In the genomic region with DNA sequence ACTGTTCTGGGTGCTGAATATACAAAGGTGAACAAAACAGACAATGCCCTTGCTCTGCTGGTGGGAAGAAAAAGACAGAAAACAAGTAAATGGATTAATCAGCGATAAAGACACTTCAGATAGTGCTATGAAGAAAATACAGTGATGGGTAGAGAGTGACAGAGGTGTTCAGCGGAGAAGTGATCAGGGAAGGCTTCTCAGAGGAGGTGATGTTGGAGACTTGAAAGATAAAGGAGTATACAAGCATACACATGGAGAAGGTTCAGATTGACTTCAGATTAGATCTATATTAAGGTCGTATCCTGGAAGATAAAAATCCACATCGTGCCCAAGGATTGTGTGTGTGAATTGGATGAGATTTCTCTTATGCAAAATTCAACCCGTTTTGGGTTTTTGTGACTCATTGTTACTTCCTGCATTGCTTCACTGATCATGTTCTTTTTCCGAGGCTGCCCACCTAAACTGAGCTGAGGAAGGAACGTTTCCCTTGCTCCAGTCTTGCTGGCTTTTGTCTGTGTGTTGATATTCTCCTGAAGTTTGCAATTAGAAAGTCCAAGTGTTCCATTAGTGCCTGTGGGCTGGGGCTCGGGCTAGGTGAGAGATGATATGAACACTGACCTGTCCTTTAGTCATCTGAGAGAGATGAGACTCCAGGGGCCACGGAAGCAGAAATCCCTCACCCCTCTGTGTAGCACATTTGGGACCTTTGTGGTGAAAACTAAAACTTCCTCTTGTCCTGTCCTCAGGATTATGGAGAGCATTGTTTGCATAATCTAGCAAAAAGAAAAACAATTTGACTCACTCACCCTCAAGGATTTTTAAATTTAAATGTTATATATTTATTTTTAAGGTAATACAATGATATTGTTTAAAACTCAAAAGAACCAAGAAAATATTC, we compare ENCODE assay signal across 1 cellular context.
TF ChIP-seq lines count a peak whose summit lies in the region.

No MANE protein-coding gene starts in this region.

TF ChIP-seq in IMR-90, 13 proteins besides CTCF, POLR2A, EP300 and RAD21:
- TF ChIP-seq FOS (IDR thresholded peaks at IDR 0.05; ENCODE audit: low read depth, low read length) (0 out of 2 replicates have a peak, but pooled peaks have one; percentile 6), SMC3 (IDR thresholded peaks at IDR 0.05; ENCODE audit: low read depth, low read length) (no peak), CEBPB (IDR thresholded peaks at IDR 0.05; ENCODE audit: low read depth, low read length) (peak; percentile 73)
TF ChIP-seq in IMR-90: peak in this region for 2.
